ENCODE assay signal across 1 cellular context in genomic region chr7:121288894-121289293, GRCh38.
TF ChIP-seq lines count a peak whose summit lies in the region.

No MANE protein-coding gene starts in this region.

TF ChIP-seq in HepG2, 621 proteins besides CTCF, POLR2A, EP300 and RAD21 (continued from another document):
- TF ChIP-seq IKZF5 (CRISPR knock-in tag; IDR thresholded peaks at IDR 0.05), result no peak
- TF ChIP-seq CHD2 (IDR thresholded peaks at IDR 0.05; ENCODE audit: low read depth, low read length), result no peak
- TF ChIP-seq ZNF607 (CRISPR knock-in tag; IDR thresholded peaks at IDR 0.05; ENCODE audit: borderline replicate concordance), result no peak
- no peak for TF ChIP-seq PBX2 (CRISPR knock-in tag; IDR thresholded peaks at IDR 0.05)
- TF ChIP-seq MED13 (CRISPR knock-in tag; IDR thresholded peaks at IDR 0.05), result no peak
TF ChIP-seq in HepG2: peak in this region for 0.
